In genomic region chr11:33861366-33861765, GRCh38 we compare ENCODE assay signal across 19 cellular contexts. TPM values are rescaled to one million over a fixed set of nuclear protein-coding genes. Genes with fewer than 3 reads are reported as not detected.
A peak's percentile ranks its signal among the peaks of the same experiment; 100 is the strongest.
DNase-seq lines count a peak whose midpoint lies in the region; ATAC-seq, FAIRE-seq and TF ChIP-seq lines count a peak whose summit lies in the region.
"Had no signal": no experiment of that assay in that cellular context is flagged by ENCODE, and none has a peak within 500 bp of the region (broad histone marks: within the 10 kb centered on the region; RNA-seq: fewer than 3 reads in every experiment).

No MANE protein-coding gene starts in this region.

- peak overlapping the region; percentile 76 for H3K4me3 Mint-ChIP-seq in endothelial cell (ENCODE audit: unreplicated experiment)
- H3K4me3 Mint-ChIP-seq: CD4-positive, alpha-beta memory T cell had no signal

- no peak for TF ChIP-seq POLR2A in GM12892 (IDR thresholded peaks at IDR 0.05; ENCODE audit: low read depth, low read length)

- DNase-seq in NCI-H524 (lab: John Stamatoyannopoulos, UW), result peak; percentile 21 to 64
- DNase-seq in NCI-H524 treated with DMSO at 0.1 percent for 48 hours (lab: John Stamatoyannopoulos, UW), result no peak
- peak; percentile 87 for DNase-seq in NCI-H69 (lab: John Stamatoyannopoulos, UW)
- no peak for DNase-seq in endothelial cell (ENCODE audit: low spot score)
- DNase-seq in EL, result no peak
- no peak for DNase-seq in GM12892 (ENCODE audit: insufficient read length)
- DNase-seq: AML-193; CD4-positive, alpha-beta memory T cell; KG1; MG63; NCI-H1105 treated with DMSO at 0.1 percent for 48 hours; NCI-H187; NCI-H345; NCI-H774; SHP77 treated with DMSO at 0.1 percent for 48 hours; SW 1271 had no signal

- FAIRE-seq in GM12892 (lab: Jason Lieb, UNC), result no peak
- FAIRE-seq: H54, RCC 7860 had no signal

- peaks cover 61% of the 10 kb centered on the region for H3K36me3 Mint-ChIP-seq in endothelial cell (ENCODE audit: low read depth, unreplicated experiment)
- H3K36me3 Mint-ChIP-seq: CD4-positive, alpha-beta memory T cell had no signal

- H3K27ac Mint-ChIP-seq in endothelial cell (ENCODE audit: unreplicated experiment), result peak overlapping the region; percentile 25

- no peaks in the 10 kb centered on the region for H3K9me3 Mint-ChIP-seq in endothelial cell (ENCODE audit: unreplicated experiment)
- H3K9me3 Mint-ChIP-seq: CD4-positive, alpha-beta memory T cell had no signal

- H3K27me3 Mint-ChIP-seq in endothelial cell (ENCODE audit: unreplicated experiment), result peaks cover 4% of the 10 kb centered on the region

- TF ChIP-seq CTCF in endothelial cell (IDR thresholded peaks at IDR 0.05; ENCODE audit: unreplicated experiment), result no peak

- peaks cover 49% of the 10 kb centered on the region for H3K4me1 Mint-ChIP-seq in endothelial cell (ENCODE audit: unreplicated experiment)
- H3K4me1 Mint-ChIP-seq: CD4-positive, alpha-beta memory T cell had no signal

- ATAC-seq in HG03159 (IDR thresholded peaks at IDR 0.05; ENCODE audit: unreplicated experiment), result no peak

RNA-seq across cellular contexts. Expression of gene LMO2, which starts 30.5 kb away (rescaled TPM):
- 223 TPM for total RNA-seq in endothelial cell (ENCODE audit: unreplicated experiment)
- 21.5 TPM for polyA plus RNA-seq in GM12892 (2012; ENCODE audit: missing spikeins)

Comparison
In these comparisons a context has a peak if more than half of its experiments do, and no peak if none do; other contexts are left out.
1. DNase-seq: peak in NCI-H524 (2 of 2) and NCI-H69 (single experiment); none in NCI-H524 treated with DMSO at 0.1 percent for 48 hours (single experiment), endothelial cell (single experiment), EL (single experiment) and GM12892 (single experiment).